22 cellular contexts compared by ENCODE assay signal in the genomic region with DNA sequence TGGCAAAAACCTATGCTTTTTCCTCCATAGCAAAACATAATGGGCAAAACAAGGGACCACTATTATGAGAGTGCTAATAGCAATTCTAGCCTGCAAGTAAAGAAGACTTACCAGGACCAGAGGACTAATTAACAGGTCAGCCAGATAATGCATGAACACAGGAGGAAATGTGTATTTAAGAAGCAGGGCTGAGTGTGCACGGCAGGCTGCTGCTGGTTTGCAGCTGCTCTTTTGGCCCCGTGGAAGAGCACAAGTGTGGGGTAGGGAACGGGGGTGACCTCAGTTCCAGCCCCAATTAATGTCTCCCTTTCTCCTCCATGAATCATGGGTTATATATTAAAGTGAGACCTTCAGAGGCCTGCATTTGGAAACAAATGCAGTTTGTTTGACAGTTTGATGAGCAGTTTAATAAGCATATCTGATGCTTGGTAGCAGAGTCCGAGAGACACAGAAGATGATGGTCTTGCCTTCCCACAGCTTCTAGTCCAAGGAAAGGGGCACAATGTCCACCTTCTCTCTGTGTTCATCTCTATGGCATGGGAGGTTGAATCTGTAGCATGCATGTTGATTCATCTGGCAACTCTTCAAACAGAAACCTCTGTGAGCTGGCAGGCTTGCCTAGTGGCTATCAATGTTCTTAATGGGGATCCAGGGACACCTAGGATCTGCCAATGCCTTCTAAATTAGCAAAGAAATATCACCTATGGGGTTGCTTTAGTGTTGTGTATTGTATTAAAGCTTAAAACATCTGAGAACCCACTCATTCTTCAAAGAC.
DNase-seq lines count a peak whose midpoint lies in the region; ATAC-seq and TF ChIP-seq lines count a peak whose summit lies in the region.
"Had no signal": no experiment of that assay in that cellular context is flagged by ENCODE, and none has a peak within 500 bp of the region (broad histone marks: within the 10 kb centered on the region; RNA-seq: fewer than 3 reads in every experiment).

No MANE protein-coding gene starts in this region.

- no peak for TF ChIP-seq POLR2A in IMR-90 (IDR thresholded peaks at IDR 0.05; ENCODE audit: low read depth, low read length)

- H4K20me1 ChIP-seq in IMR-90 (ENCODE audit: insufficient read depth, low read length) = no peaks in the 10 kb centered on the region

- no peaks in the 10 kb centered on the region for H3K4me1 ChIP-seq in IMR-90 (ENCODE audit: control insufficient read depth, insufficient read depth, low read length)
- H3K4me1 ChIP-seq in colonic mucosa = peaks cover 15% of the 10 kb centered on the region
- H3K4me1 ChIP-seq: upper lobe of left lung had no signal

- H2AK5ac ChIP-seq in IMR-90 (ENCODE audit: low read depth, low read length) = no peak overlapping the region

- no peak overlapping the region for H2BK5ac ChIP-seq in IMR-90 (ENCODE audit: low read depth, low read length, poor library complexity, severe bottlenecking)

- TF ChIP-seq RAD21 in IMR-90 (IDR thresholded peaks at IDR 0.05; ENCODE audit: low read length) = no peak

- no peak overlapping the region for H3K4me3 Mint-ChIP-seq in nephron
- H3K4me3 Mint-ChIP-seq: activated naive CD4-positive, alpha-beta T cell treated with anti-CD3 and anti-CD28 coated beads for 36 hours; activated T-cell treated with anti-CD3 and anti-CD28 coated beads, Interleukin-2, amount 50 U/mL, for 4 hours; CD8-positive, alpha-beta T cell had no signal

- H2BK20ac ChIP-seq in IMR-90 (ENCODE audit: low read depth, low read length) = no peak overlapping the region

- H3K36me3 ChIP-seq in IMR-90 (ENCODE audit: control insufficient read depth, insufficient read depth, low read length) = no peaks in the 10 kb centered on the region
- no peaks in the 10 kb centered on the region for H3K36me3 ChIP-seq in colonic mucosa
- H3K36me3 ChIP-seq: esophagus muscularis mucosa, upper lobe of left lung had no signal

- no peak overlapping the region for H3K27ac ChIP-seq in IMR-90 (ENCODE audit: insufficient read depth, low read length)
- peak overlapping the region; percentile 75 for H3K27ac ChIP-seq in colonic mucosa
- H3K27ac ChIP-seq: esophagus muscularis mucosa, upper lobe of left lung had no signal

- no peak overlapping the region for H4K8ac ChIP-seq in IMR-90 (ENCODE audit: low read depth in 2 of 2, low read length in 2 of 2)

- in situ Hi-C loops in IMR-90 (cut with MboI; ENCODE audit: low sequenced_read_pairs) = loop anchor here (25.0 kb wide), 1 partner anchor 1653 kb away; no protein-coding TSS in a partner anchor

- no peak overlapping the region for H3K9ac ChIP-seq in IMR-90 (ENCODE audit: low read depth, low read length)
- peak overlapping the region in 1 of 2 donors; percentile 70 for H3K9ac ChIP-seq in colonic mucosa (ENCODE audit: low read depth in 2 of 2, low read length in 2 of 2)

- H3K14ac ChIP-seq in IMR-90 (replicated peaks; ENCODE audit: low read depth, low read length) = no peak overlapping the region

- H3K27ac Mint-ChIP-seq in nephron = peak overlapping the region; percentile 17 to 67 (median 44)
- H3K27ac Mint-ChIP-seq: activated naive CD4-positive, alpha-beta T cell treated with anti-CD3 and anti-CD28 coated beads for 36 hours; CD8-positive, alpha-beta T cell had no signal

- H3K9me3 ChIP-seq in IMR-90 (ENCODE audit: control insufficient read depth, insufficient read depth, low read length) (no peaks in the 10 kb centered on the region; the same call in 1 of the 2 replicates), colonic mucosa (no peaks in the 10 kb centered on the region)
- H3K9me3 ChIP-seq: esophagus muscularis mucosa, upper lobe of left lung had no signal

- H3K9me3 Mint-ChIP-seq in nephron = peaks cover 14% of the 10 kb centered on the region
- H3K9me3 Mint-ChIP-seq: activated T-cell treated with anti-CD3 and anti-CD28 coated beads, Interleukin-2, amount 50 U/mL, for 4 hours; CD8-positive, alpha-beta T cell had no signal

- no peaks in the 10 kb centered on the region for H3K9me1 ChIP-seq in IMR-90 (ENCODE audit: insufficient read depth, low read length)

- no peaks in the 10 kb centered on the region for H3K79me1 ChIP-seq in IMR-90 (ENCODE audit: low read depth in 1 of 2, low read length in 2 of 2)

- no peak overlapping the region for H4K5ac ChIP-seq in IMR-90 (ENCODE audit: low read depth, low read length)

- H3K4me3 ChIP-seq in IMR-90 (ENCODE audit: insufficient read depth, low read depth, low read length) (no peak overlapping the region), colonic mucosa (no peak overlapping the region)
- H3K4me3 ChIP-seq: esophagus muscularis mucosa, upper lobe of left lung had no signal

- POLR2A ChIA-PET in IMR-90 (lab: Charles Lee; ENCODE audit: unreplicated experiment) = no interaction called here

- H4K91ac ChIP-seq in IMR-90 (ENCODE audit: insufficient read depth, low read depth, low read length) = no peak overlapping the region

- H3K27me3 Mint-ChIP-seq in nephron (ENCODE audit: low read depth) = peaks cover 12% of the 10 kb centered on the region

- H3K27me3 ChIP-seq in IMR-90 (ENCODE audit: control insufficient read depth, insufficient read depth, low read length) (peaks cover 29% of the 10 kb centered on the region), colonic mucosa (no peaks in the 10 kb centered on the region)
- H3K27me3 ChIP-seq: esophagus muscularis mucosa, upper lobe of left lung had no signal

- H3K4me1 Mint-ChIP-seq in nephron = peaks cover 30% of the 10 kb centered on the region

- CTCF ChIA-PET in IMR-90 (lab: Yijun Ruan, JAX) = interaction anchor here (0.6 to 1.4 kb wide), 2 partner anchors 11 to 497 kb away, joined by 3 to 4 read pairs; no protein-coding TSS in a partner anchor

- no TSS peak for BruUV-seq in IMR-90 (replicated peaks; lab: Mats Ljungman, UMichigan)

- no CpG with 5 or more reads among the region's 4 CpGs for WGBS in IMR-90 (ENCODE audit: extremely low coverage in 2 of 2, insufficient read length in 1 of 2), 2 experiments

- DNase-seq in IMR-90 = peak; percentile 5
- DNase-seq in NCI-H146 treated with DMSO at 0.1 percent for 48 hours (lab: John Stamatoyannopoulos, UW; ENCODE audit: unreplicated experiment) = peak; percentile 54
- DNase-seq in colonic mucosa = no peak
- no peak for DNase-seq in stimulated activated CD4-positive, alpha-beta T cell treated with anti-CD3 and anti-CD28 coated beads, Interleukin-1b, Interleukin-23, amount 100 ng/mL, for 48 hours
- DNase-seq: activated CD8-positive, alpha-beta memory T cell treated with anti-CD3 and anti-CD28 coated beads for 24 hours; activated naive CD4-positive, alpha-beta T cell treated with anti-CD3 and anti-CD28 coated beads for 36 hours; activated T-cell treated with anti-CD3 and anti-CD28 coated beads, Interleukin-2, amount 50 U/mL, for 4 hours; amygdala; CD8-positive, alpha-beta T cell; cerebellar nuclear complex; DND-41; effector CD8-positive, alpha-beta T cell; kidney glomerular epithelial cell; midbrain; NCI-H2171; stimulated activated CD4-positive, alpha-beta T cell treated with anti-CD3 and anti-CD28 coated beads, Interleukin-4, amount 100 ng/mL, for 4 hours; upper lobe of left lung had no signal

- dilution Hi-C loops in IMR-90 (cut with HindIII; ENCODE audit: low sequenced_read_pairs, unreplicated experiment) = no loop called here

- peaks cover 3% of the 10 kb centered on the region for H3K36me3 Mint-ChIP-seq in nephron (ENCODE audit: low read depth)
- H3K36me3 Mint-ChIP-seq: CD8-positive, alpha-beta T cell had no signal

- no peak overlapping the region for H2BK120ac ChIP-seq in IMR-90 (ENCODE audit: low read depth, low read length)

- no peak overlapping the region for H2AK9ac ChIP-seq in IMR-90 (replicated peaks; ENCODE audit: low read depth, low read length, poor library complexity)

- ATAC-seq in IMR-90 (ENCODE audit: low read depth) = no peak
- no peak for ATAC-seq in HG03432 (IDR thresholded peaks at IDR 0.05; ENCODE audit: unreplicated experiment)
- no peak for ATAC-seq in GM21367 (IDR thresholded peaks at IDR 0.05; ENCODE audit: unreplicated experiment)
- ATAC-seq: activated CD4-positive, CD25-positive, alpha-beta regulatory T cell treated with anti-CD3 and anti-CD28 coated beads, Interleukin-2, amount 50 U/mL, for 24 hours; activated T-cell treated with anti-CD3 and anti-CD28 coated beads, Interleukin-2, amount 50 U/mL, for 4 hours; CD8-positive, alpha-beta T cell had no signal

- intact Hi-C loops in IMR-90 (cut with micrococcal nuclease) (no loop called here), colonic mucosa (cut with DNase I) (no loop called here)

- no peak for TF ChIP-seq CTCF in IMR-90 (conservative IDR thresholded peaks at IDR 0.05; ENCODE audit: low read depth, low read length)
- TF ChIP-seq CTCF in colonic mucosa (IDR thresholded peaks at IDR 0.05) = no peak
- TF ChIP-seq CTCF in nephron (IDR thresholded peaks at IDR 0.05; ENCODE audit: unreplicated experiment in 3 of 3) = no peak

- no peak overlapping the region for H3K23ac ChIP-seq in IMR-90 (ENCODE audit: low read depth, low read length)

- H3K18ac ChIP-seq in IMR-90 (ENCODE audit: low read depth, low read length) = no peak overlapping the region

- H2BK15ac ChIP-seq in IMR-90 (ENCODE audit: low read depth, low read length) = no peak overlapping the region

- H3K4me2 ChIP-seq in IMR-90 (ENCODE audit: low read depth, low read length) = no peak overlapping the region

- H3K4ac ChIP-seq in IMR-90 (ENCODE audit: low read depth, low read length) = no peak overlapping the region

- no peak overlapping the region for H2AFZ ChIP-seq in IMR-90 (replicated peaks; ENCODE audit: low read length, poor library complexity)

- H3K56ac ChIP-seq in IMR-90 (ENCODE audit: extremely low read depth, insufficient read depth, low read length) = no peak overlapping the region

TF ChIP-seq in IMR-90, 13 proteins besides CTCF, POLR2A, EP300 and RAD21:
- no peak for TF ChIP-seq NFE2L2 (IDR thresholded peaks at IDR 0.05; ENCODE audit: low read depth, low read length)

Comparison
In these comparisons a context has a peak if more than half of its experiments do, and no peak if none do; other contexts are left out.
1. DNase-seq: peak in IMR-90 (single experiment) and NCI-H146 treated with DMSO at 0.1 percent for 48 hours (single experiment); none in colonic mucosa (single experiment) and stimulated activated CD4-positive, alpha-beta T cell treated with anti-CD3 and anti-CD28 coated beads, Interleukin-1b, Interleukin-23, amount 100 ng/mL, for 48 hours (single experiment).